1 cellular context compared by ENCODE assay signal in the genomic region with DNA sequence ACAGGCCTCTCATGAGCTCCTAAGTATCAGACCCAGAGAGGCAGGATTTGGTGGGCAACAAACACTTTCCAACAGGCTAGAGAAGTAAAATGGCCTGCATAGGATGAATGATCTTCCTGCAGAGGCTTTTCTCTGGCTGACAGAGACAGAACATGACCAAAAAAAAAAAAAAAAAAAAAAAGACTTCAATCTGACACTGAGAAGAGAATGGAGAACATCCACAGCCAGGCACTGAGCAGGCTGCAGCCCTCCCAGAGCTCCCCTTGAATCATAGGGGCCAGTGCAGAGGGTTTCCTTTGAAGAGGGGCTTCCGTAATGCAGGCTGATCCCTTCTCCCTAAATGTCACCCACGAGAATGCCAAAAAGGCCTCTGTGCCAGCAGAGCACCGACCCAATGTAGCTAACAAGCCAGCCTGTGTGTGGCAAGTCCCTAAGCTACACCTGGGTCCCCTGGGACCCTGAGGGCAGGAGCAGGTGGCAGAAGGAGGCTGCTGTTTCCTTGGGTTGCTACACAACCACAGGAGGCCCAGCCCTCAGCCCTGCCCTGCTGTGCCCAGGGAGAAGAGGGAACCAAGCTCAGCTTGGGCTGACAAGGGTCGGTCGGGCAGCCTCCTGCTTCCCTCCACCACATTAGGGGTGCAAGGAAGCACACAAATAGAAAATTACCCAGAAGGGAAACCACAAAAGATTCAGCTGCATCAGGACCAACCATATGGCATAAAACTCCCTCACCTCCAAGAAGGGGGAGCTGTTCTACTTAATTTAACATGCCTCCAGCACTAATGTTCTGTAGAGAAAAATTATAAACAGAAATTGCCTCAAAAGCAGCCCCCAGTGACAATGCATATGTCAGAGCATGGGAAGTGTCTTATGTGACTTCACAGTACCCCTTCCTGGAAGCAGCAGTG.
TF ChIP-seq lines count a peak whose summit lies in the region.

No MANE protein-coding gene starts in this region.

TF ChIP-seq in HepG2, 621 proteins besides CTCF, POLR2A, EP300 and RAD21 (continued from another document):
- TF ChIP-seq ZNF121 (CRISPR knock-in tag; IDR thresholded peaks at IDR 0.05): no peak
- TF ChIP-seq, protein P1, sequence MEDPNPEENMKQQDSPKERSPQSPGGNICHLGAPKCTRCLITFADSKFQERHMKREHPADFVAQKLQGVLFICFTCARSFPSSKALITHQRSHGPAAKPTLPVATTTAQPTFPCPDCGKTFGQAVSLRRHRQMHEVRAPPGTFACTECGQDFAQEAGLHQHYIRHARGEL (CRISPR knock-in tag; IDR thresholded peaks at IDR 0.05): no peak
- no peak for TF ChIP-seq FOXO1 (CRISPR knock-in tag; IDR thresholded peaks at IDR 0.05)
- no peak for TF ChIP-seq YY1 (IDR thresholded peaks at IDR 0.05; ENCODE audit: insufficient read depth, insufficient replicate concordance, low read depth, low read length)
- no peak for TF ChIP-seq ONECUT2 (CRISPR knock-in tag; IDR thresholded peaks at IDR 0.05)
- TF ChIP-seq KDM5A (IDR thresholded peaks at IDR 0.05; ENCODE audit: borderline replicate concordance, low read length): no peak
- TF ChIP-seq FOXM1 (CRISPR knock-in tag; IDR thresholded peaks at IDR 0.05): no peak
- TF ChIP-seq, protein P2, sequence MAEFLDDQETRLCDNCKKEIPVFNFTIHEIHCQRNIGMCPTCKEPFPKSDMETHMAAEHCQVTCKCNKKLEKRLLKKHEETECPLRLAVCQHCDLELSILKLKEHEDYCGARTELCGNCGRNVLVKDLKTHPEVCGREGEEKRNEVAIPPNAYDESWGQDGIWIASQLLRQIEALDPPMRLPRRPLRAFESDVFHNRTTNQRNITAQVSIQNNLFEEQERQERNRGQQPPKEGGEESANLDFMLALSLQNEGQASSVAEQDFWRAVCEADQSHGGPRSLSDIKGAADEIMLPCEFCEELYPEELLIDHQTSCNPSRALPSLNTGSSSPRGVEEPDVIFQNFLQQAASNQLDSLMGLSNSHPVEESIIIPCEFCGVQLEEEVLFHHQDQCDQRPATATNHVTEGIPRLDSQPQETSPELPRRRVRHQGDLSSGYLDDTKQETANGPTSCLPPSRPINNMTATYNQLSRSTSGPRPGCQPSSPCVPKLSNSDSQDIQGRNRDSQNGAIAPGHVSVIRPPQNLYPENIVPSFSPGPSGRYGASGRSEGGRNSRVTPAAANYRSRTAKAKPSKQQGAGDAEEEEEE (CRISPR knock-in tag; IDR thresholded peaks at IDR 0.05; ENCODE audit: borderline replicate concordance): no peak
- TF ChIP-seq, protein P3, sequence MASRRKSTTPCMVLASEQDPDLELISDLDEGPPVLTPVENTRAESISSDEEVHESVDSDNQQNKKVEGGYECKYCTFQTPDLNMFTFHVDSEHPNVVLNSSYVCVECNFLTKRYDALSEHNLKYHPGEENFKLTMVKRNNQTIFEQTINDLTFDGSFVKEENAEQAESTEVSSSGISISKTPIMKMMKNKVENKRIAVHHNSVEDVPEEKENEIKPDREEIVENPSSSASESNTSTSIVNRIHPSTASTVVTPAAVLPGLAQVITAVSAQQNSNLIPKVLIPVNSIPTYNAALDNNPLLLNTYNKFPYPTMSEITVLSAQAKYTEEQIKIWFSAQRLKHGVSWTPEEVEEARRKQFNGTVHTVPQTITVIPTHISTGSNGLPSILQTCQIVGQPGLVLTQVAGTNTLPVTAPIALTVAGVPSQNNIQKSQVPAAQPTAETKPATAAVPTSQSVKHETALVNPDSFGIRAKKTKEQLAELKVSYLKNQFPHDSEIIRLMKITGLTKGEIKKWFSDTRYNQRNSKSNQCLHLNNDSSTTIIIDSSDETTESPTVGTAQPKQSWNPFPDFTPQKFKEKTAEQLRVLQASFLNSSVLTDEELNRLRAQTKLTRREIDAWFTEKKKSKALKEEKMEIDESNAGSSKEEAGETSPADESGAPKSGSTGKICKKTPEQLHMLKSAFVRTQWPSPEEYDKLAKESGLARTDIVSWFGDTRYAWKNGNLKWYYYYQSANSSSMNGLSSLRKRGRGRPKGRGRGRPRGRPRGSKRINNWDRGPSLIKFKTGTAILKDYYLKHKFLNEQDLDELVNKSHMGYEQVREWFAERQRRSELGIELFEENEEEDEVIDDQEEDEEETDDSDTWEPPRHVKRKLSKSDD (CRISPR knock-in tag; IDR thresholded peaks at IDR 0.05; ENCODE audit: low read depth): no peak
- TF ChIP-seq AGO1 (IDR thresholded peaks at IDR 0.05; ENCODE audit: low read depth, low read length, poor library complexity, severe bottlenecking): no peak
- TF ChIP-seq ZSCAN21 (CRISPR knock-in tag; IDR thresholded peaks at IDR 0.05; ENCODE audit: borderline replicate concordance): no peak
